Comparison of ENCODE assay signal across 25 cellular contexts in the genomic region with DNA sequence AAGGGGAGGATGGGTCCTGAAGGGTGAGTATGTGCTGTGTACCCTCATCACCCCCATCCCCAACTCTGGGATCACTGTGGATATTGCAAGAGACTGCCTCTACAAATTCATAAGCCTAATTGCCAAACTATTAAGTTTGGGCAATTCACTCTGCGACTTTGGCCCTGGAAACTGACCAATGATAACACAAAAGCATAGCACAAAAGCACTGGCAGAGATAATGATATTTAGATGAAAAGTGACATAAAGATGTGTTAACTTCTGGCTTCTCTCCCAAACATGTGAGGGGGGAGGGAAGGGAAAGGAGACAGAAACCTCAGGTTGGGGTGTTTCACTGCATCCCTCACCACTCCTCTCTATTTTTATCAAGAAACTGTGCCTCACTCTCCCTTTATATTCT.
DNase-seq lines count a peak whose midpoint lies in the region; TF ChIP-seq lines count a peak whose summit lies in the region.
"Had no signal": no experiment of that assay in that cellular context is flagged by ENCODE, and none has a peak within 500 bp of the region (broad histone marks: within the 10 kb centered on the region; RNA-seq: fewer than 3 reads in every experiment).

No MANE protein-coding gene starts in this region.

- peak; percentile 27 for DNase-seq in EH (ENCODE audit: low read depth)
- DNase-seq in M059J (ENCODE audit: low read depth), result peak; percentile 1
- DNase-seq in fibroblast of gingiva (ENCODE audit: low read depth), result peak; percentile 65
- DNase-seq in neural crest cell (ENCODE audit: low read depth, low spot score), result no peak
- DNase-seq in amygdala (lab: John Stamatoyannopoulos, UW), result no peak
- DNase-seq in GM23248, result no peak
- no peak for DNase-seq in cortex of kidney (lab: John Stamatoyannopoulos, UW)
- DNase-seq: AML-193; Caco-2; CD4-positive, alpha-beta memory T cell; DMS79; NCI-H1048; NCI-H1436; NCI-H187; NCI-H2081 treated with DMSO at 0.1 percent for 48 hours; NCI-H2171; NCI-H345; NCI-H524 treated with DMSO at 0.1 percent for 48 hours; NCI-H774; SHP77 had no signal

- peak overlapping the region; percentile 59 for H3K27ac Mint-ChIP-seq in neural crest cell (ENCODE audit: unreplicated experiment)
- H3K27ac Mint-ChIP-seq: CD4-positive, alpha-beta memory T cell; IgD-negative memory B cell had no signal

- no peak overlapping the region for H3K4me2 ChIP-seq in GM23248 (ENCODE audit: unreplicated experiment)
- H3K4me2 ChIP-seq: A549; BLaER1 treated with 17β-estradiol and CSF1 and Interleukin-3, amounts not matched to agents 10 nM and 100 nM; KMS-11 had no signal

- no peaks in the 10 kb centered on the region for H4K20me1 ChIP-seq in GM23248 (ENCODE audit: insufficient read depth)
- H4K20me1 ChIP-seq: BLaER1 treated with 17β-estradiol and CSF1 and Interleukin-3, amounts not matched to agents 10 nM and 100 nM had no signal

- peaks cover 20% of the 10 kb centered on the region for H3F3A ChIP-seq in GM23248 (ENCODE audit: insufficient read depth)

- H3K9me3 ChIP-seq in GM23248 (ENCODE audit: low read depth), result no peaks in the 10 kb centered on the region
- H3K9me3 ChIP-seq: A549; BLaER1 treated with 17β-estradiol and CSF1 and Interleukin-3, amounts not matched to agents 10 nM and 100 nM; Caco-2 had no signal

- no peak overlapping the region for H3K9ac ChIP-seq in GM23248
- H3K9ac ChIP-seq: BLaER1 treated with 17β-estradiol and CSF1 and Interleukin-3, amounts not matched to agents 10 nM and 100 nM; KMS-11 had no signal

- no peaks in the 10 kb centered on the region for H3K79me2 ChIP-seq in GM23248 (ENCODE audit: insufficient read depth)

- no peaks in the 10 kb centered on the region for H3K27me3 Mint-ChIP-seq in neural crest cell (ENCODE audit: low read depth)
- H3K27me3 Mint-ChIP-seq: IgD-negative memory B cell had no signal

- H3K4me1 Mint-ChIP-seq in neural crest cell, result peaks cover 20% of the 10 kb centered on the region
- H3K4me1 Mint-ChIP-seq: CD4-positive, alpha-beta memory T cell had no signal

- no peak overlapping the region for H3K4me3 ChIP-seq in GM23248
- H3K4me3 ChIP-seq: A549; BLaER1 treated with 17β-estradiol and CSF1 and Interleukin-3, amounts not matched to agents 10 nM and 100 nM had no signal

- no peak for TF ChIP-seq CTCF in neural crest cell (conservative IDR thresholded peaks at IDR 0.05)

- no peak overlapping the region for H3K4me3 Mint-ChIP-seq in neural crest cell
- H3K4me3 Mint-ChIP-seq: CD4-positive, alpha-beta memory T cell; IgD-negative memory B cell had no signal

- H2AFZ ChIP-seq in GM23248, result no peak overlapping the region

- no peaks in the 10 kb centered on the region for H3K9me2 ChIP-seq in GM23248 (ENCODE audit: insufficient read depth)

- peaks cover 20% of the 10 kb centered on the region for H3K4me1 ChIP-seq in GM23248 (ENCODE audit: insufficient read depth)
- H3K4me1 ChIP-seq: A549, Caco-2 had no signal

- no peak overlapping the region for H3K27ac ChIP-seq in GM23248
- H3K27ac ChIP-seq: A549; BLaER1 treated with 17β-estradiol and CSF1 and Interleukin-3, amounts not matched to agents 10 nM and 100 nM; KMS-11; RWPE1 had no signal

- WGBS in GM23248 (ENCODE audit: low coverage in 1 of 2, low lambda C conversion rate in 2 of 2, missing lambda C conversion rate in 2 of 2), 2 experiments, result 79 to 86% methylated on average over 1 of the region's 1 CpG

- H3K36me3 Mint-ChIP-seq in neural crest cell (ENCODE audit: low read depth), result no peaks in the 10 kb centered on the region
- H3K36me3 Mint-ChIP-seq: CD4-positive, alpha-beta memory T cell; IgD-negative memory B cell had no signal

- H3K9me3 Mint-ChIP-seq in neural crest cell, result no peaks in the 10 kb centered on the region
- H3K9me3 Mint-ChIP-seq: IgD-negative memory B cell had no signal

- no peaks in the 10 kb centered on the region for H3K27me3 ChIP-seq in GM23248 (replicated peaks; ENCODE audit: insufficient read depth)
- H3K27me3 ChIP-seq: BLaER1 treated with 17β-estradiol and CSF1 and Interleukin-3, amounts not matched to agents 10 nM and 100 nM had no signal

- in situ Hi-C loops in GM23248 (cut with MboI), result no loop called here

- peaks cover 11% of the 10 kb centered on the region; the same call in 1 of the 2 replicates for H3K36me3 ChIP-seq in GM23248 (ENCODE audit: low read depth)
- H3K36me3 ChIP-seq: BLaER1 treated with 17β-estradiol and CSF1 and Interleukin-3, amounts not matched to agents 10 nM and 100 nM had no signal

Comparison
In these comparisons a context has a peak if more than half of its experiments do, and no peak if none do; other contexts are left out.
1. DNase-seq: peak in EH (single experiment), M059J (single experiment) and fibroblast of gingiva (single experiment); none in neural crest cell (single experiment), amygdala (0 of 56), GM23248 (single experiment) and cortex of kidney (single experiment).